Comparison of ENCODE assay signal across 35 cellular contexts in the genomic region with DNA sequence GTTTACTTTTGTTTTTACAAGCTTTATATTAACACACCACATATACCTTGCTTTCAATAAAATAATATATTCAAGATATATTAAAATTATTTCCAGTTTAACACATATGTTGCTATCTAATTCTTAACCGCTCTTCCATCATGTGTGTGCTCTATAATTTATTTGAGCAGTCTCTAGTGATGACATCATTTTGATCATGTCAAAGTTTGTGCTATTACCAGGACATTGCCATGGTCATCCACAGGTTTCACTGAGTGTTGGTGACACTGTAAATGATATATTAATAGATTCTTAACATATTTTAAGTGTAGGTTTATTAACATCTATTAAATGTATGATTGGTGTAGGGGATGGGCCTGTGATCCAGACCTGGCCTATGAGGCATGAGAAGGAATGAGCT. TPM values are rescaled to one million over a fixed set of nuclear protein-coding genes. Genes with fewer than 3 reads are reported as not detected.
"Had no signal": no experiment of that assay in that cellular context is flagged by ENCODE, and none has a peak within 500 bp of the region (broad histone marks: within the 10 kb centered on the region; RNA-seq: fewer than 3 reads in every experiment).

No MANE protein-coding gene starts in this region.

- H3K9me3 Mint-ChIP-seq: natural killer cell treated with Interleukin-12 subunit alpha and Interleukin-12 subunit beta and Interleukin-15 and Interleukin-18, amount 100 ng/mL, for 72 hours; nephron progenitor cell; neural progenitor cell; stimulated activated effector memory CD8-positive, alpha-beta T cell treated with anti-CD3 and anti-CD28 coated beads, Interleukin-12 subunit alpha, Interleukin-12 subunit beta, amount 100 ng/mL, for 72 hours; stimulated activated naive B cell treated with anti-CD40 and anti-IgM and Interleukin-4, amounts not matched to agents 10 μg/mL and 1 μg/mL and 100 μg/mL, for 72 hours; stimulated activated naive CD8-positive, alpha-beta T cell treated with anti-CD3 and anti-CD28 coated beads, Interleukin-15, Interleukin-2, amounts not matched to agents 100 ng/mL and 50 ng/mL, for 24 hours had no signal

- H3K36me3 ChIP-seq: neural progenitor cell, ovary, stomach, thoracic aorta, thyroid gland, tibial nerve, upper lobe of left lung, vagina had no signal

- DNase-seq: naive B cell; naive thymus-derived CD8-positive, alpha-beta T cell; nephron progenitor cell; occipital lobe; ovary; posterior cingulate gyrus; psoas muscle; right cardiac atrium; stimulated activated CD4-positive, alpha-beta T cell treated with anti-CD3 and anti-CD28 coated beads, Interleukin-15, amount 100 ng/mL, for 24 hours; stimulated activated CD4-positive, alpha-beta T cell treated with anti-CD3 and anti-CD28 coated beads, Interleukin-2, amount 100 ng/mL, for 24 hours; stimulated activated CD4-positive, alpha-beta T cell treated with anti-CD3 and anti-CD28 coated beads, Interleukin-2, amount 100 ng/mL, for 48 hours; stimulated activated CD4-positive, alpha-beta T cell treated with anti-CD3 and anti-CD28 coated beads, Interleukin-4, amount 100 ng/mL, for 24 hours; stimulated activated naive B cell treated with anti-CD40 and anti-IgM and Interleukin-4, amounts not matched to agents 10 μg/mL and 1 μg/mL and 100 μg/mL, for 72 hours; stimulated activated naive CD4-positive, alpha-beta T cell treated with Interleukin-2 at 50 U/mL for 16 hours; stomach; thyroid gland; trophoblast cell; upper lobe of left lung had no signal

- ATAC-seq: naive thymus-derived CD8-positive, alpha-beta T cell; natural killer cell treated with Interleukin-12 subunit alpha and Interleukin-12 subunit beta and Interleukin-15 and Interleukin-18, amount 100 ng/mL, for 72 hours; psoas muscle; right cardiac atrium; sciatic nerve; stimulated activated effector memory CD8-positive, alpha-beta T cell treated with anti-CD3 and anti-CD28 coated beads, Interleukin-12 subunit alpha, Interleukin-12 subunit beta, amount 100 ng/mL, for 72 hours; stimulated activated naive B cell treated with anti-CD40 and anti-IgM and Interleukin-4, amounts not matched to agents 10 μg/mL and 1 μg/mL and 100 μg/mL, for 72 hours had no signal

- H3K27me3 ChIP-seq: neural progenitor cell, ovary, thyroid gland, tibial nerve, upper lobe of left lung, vagina had no signal

- H3K4me1 ChIP-seq: neural progenitor cell, parathyroid adenoma, psoas muscle, stomach, thyroid gland, tibial nerve, upper lobe of left lung, vagina had no signal

- H3K4me1 Mint-ChIP-seq: naive B cell; naive thymus-derived CD8-positive, alpha-beta T cell; neural progenitor cell; stimulated activated effector memory CD8-positive, alpha-beta T cell treated with anti-CD3 and anti-CD28 coated beads, Interleukin-12 subunit alpha, Interleukin-12 subunit beta, amount 100 ng/mL, for 72 hours; stimulated activated naive B cell treated with anti-CD40 and anti-IgM and Interleukin-4, amounts not matched to agents 10 μg/mL and 1 μg/mL and 100 μg/mL, for 72 hours had no signal

- H3K4me3 Mint-ChIP-seq: naive B cell; naive thymus-derived CD8-positive, alpha-beta T cell; natural killer cell treated with Interleukin-12 subunit alpha and Interleukin-12 subunit beta and Interleukin-15 and Interleukin-18, amount 100 ng/mL, for 72 hours; nephron progenitor cell; neural progenitor cell; stimulated activated effector memory CD8-positive, alpha-beta T cell treated with anti-CD3 and anti-CD28 coated beads, Interleukin-12 subunit alpha, Interleukin-12 subunit beta, amount 100 ng/mL, for 72 hours; stimulated activated naive B cell treated with anti-CD40 and anti-IgM and Interleukin-4, amounts not matched to agents 10 μg/mL and 1 μg/mL and 100 μg/mL, for 72 hours; stimulated activated naive CD8-positive, alpha-beta T cell treated with anti-CD3 and anti-CD28 coated beads, Interleukin-15, Interleukin-2, amounts not matched to agents 100 ng/mL and 50 ng/mL, for 24 hours had no signal

- H3K27ac ChIP-seq: neural progenitor cell, ovary, parathyroid adenoma, psoas muscle, skin epidermis, stomach, thoracic aorta, thyroid gland, tibial nerve, upper lobe of left lung, vagina had no signal

- H3K36me3 Mint-ChIP-seq: naive B cell; natural killer cell treated with Interleukin-12 subunit alpha and Interleukin-12 subunit beta and Interleukin-15 and Interleukin-18, amount 100 ng/mL, for 72 hours; neural progenitor cell; stimulated activated effector memory CD8-positive, alpha-beta T cell treated with anti-CD3 and anti-CD28 coated beads, Interleukin-12 subunit alpha, Interleukin-12 subunit beta, amount 100 ng/mL, for 72 hours; stimulated activated naive B cell treated with anti-CD40 and anti-IgM and Interleukin-4, amounts not matched to agents 10 μg/mL and 1 μg/mL and 100 μg/mL, for 72 hours had no signal

- H3K9me3 ChIP-seq: ovary, psoas muscle, stomach, thoracic aorta, thyroid gland, tibial nerve, upper lobe of left lung, vagina had no signal

- H3K27ac Mint-ChIP-seq: naive B cell; naive thymus-derived CD8-positive, alpha-beta T cell; natural killer cell treated with Interleukin-12 subunit alpha and Interleukin-12 subunit beta and Interleukin-15 and Interleukin-18, amount 100 ng/mL, for 72 hours; nephron progenitor cell; neural progenitor cell; progenitor cell of endocrine pancreas; stimulated activated effector memory CD8-positive, alpha-beta T cell treated with anti-CD3 and anti-CD28 coated beads, Interleukin-12 subunit alpha, Interleukin-12 subunit beta, amount 100 ng/mL, for 72 hours; stimulated activated naive B cell treated with anti-CD40 and anti-IgM and Interleukin-4, amounts not matched to agents 10 μg/mL and 1 μg/mL and 100 μg/mL, for 72 hours; stimulated activated naive CD8-positive, alpha-beta T cell treated with anti-CD3 and anti-CD28 coated beads, Interleukin-15, Interleukin-2, amounts not matched to agents 100 ng/mL and 50 ng/mL, for 24 hours had no signal

- FAIRE-seq: urothelium cell line had no signal

- H3K4me3 ChIP-seq: neural progenitor cell, ovary, psoas muscle, skin epidermis, stomach, thoracic aorta, thyroid gland, tibial nerve, upper lobe of left lung, vagina had no signal

RNA-seq across cellular contexts. Expression of a gene that starts 17.1 kb away (rescaled TPM):
- total RNA-seq: naive thymus-derived CD8-positive, alpha-beta T cell; natural killer cell treated with Interleukin-12 subunit alpha and Interleukin-12 subunit beta and Interleukin-15 and Interleukin-18, amount 100 ng/mL, for 72 hours; occipital lobe; osteoblast; ovary; progenitor cell of endocrine pancreas; psoas muscle; renal cortical epithelial cell; right cardiac atrium; sciatic nerve; stomach; subcutaneous adipose tissue; temporal lobe; thoracic aorta; tibial nerve; upper lobe of left lung; ureter; vagina had no signal
- polyA plus RNA-seq: naive thymus-derived CD8-positive, alpha-beta T cell; ovary; psoas muscle; right cardiac atrium; stomach had no signal

RNA-seq across cellular contexts. Expression of a gene that starts 44.8 kb away (rescaled TPM):
- total RNA-seq: naive thymus-derived CD8-positive, alpha-beta T cell; natural killer cell treated with Interleukin-12 subunit alpha and Interleukin-12 subunit beta and Interleukin-15 and Interleukin-18, amount 100 ng/mL, for 72 hours; occipital lobe; osteoblast; psoas muscle; renal cortical epithelial cell; right cardiac atrium; stomach; subcutaneous adipose tissue; temporal lobe; thoracic aorta; thyroid gland; upper lobe of left lung; ureter; vagina had no signal
- polyA plus RNA-seq: naive thymus-derived CD8-positive, alpha-beta T cell; psoas muscle; right cardiac atrium had no signal
